ENCODE assay signal across 13 cellular contexts in genomic region chr10:121580276-121581116, GRCh38. TPM values are rescaled to one million over a fixed set of nuclear protein-coding genes. Genes with fewer than 3 reads are reported as not detected.
A peak's percentile ranks its signal among the peaks of the same experiment; 100 is the strongest.
DNase-seq lines count a peak whose midpoint lies in the region; ATAC-seq and TF ChIP-seq lines count a peak whose summit lies in the region.
"Had no signal": no experiment of that assay in that cellular context is flagged by ENCODE, and none has a peak within 500 bp of the region (broad histone marks: within the 10 kb centered on the region; RNA-seq: fewer than 3 reads in every experiment).

No MANE protein-coding gene starts in this region.

- 40 to 77% methylated on average over 8 to 11 of the region's 22 CpGs for WGBS in gastroesophageal sphincter (ENCODE audit: low coverage in 1 of 2), 2 donors

- ATAC-seq in gastroesophageal sphincter (no peak), HG03565 (IDR thresholded peaks at IDR 0.05; ENCODE audit: unreplicated experiment) (no peak), GM18907 (IDR thresholded peaks at IDR 0.05; ENCODE audit: unreplicated experiment) (no peak)
- ATAC-seq: K562 had no signal

- TF ChIP-seq EP300 in gastroesophageal sphincter (IDR thresholded peaks at IDR 0.05): no peak

- TF ChIP-seq CTCF in gastroesophageal sphincter (IDR thresholded peaks at IDR 0.05): no peak

- peak overlapping the region in 3 of 4 donors; percentile 77 to 80 (median 80) for H3K27ac ChIP-seq in gastroesophageal sphincter

- H3K4me1 ChIP-seq in gastroesophageal sphincter: peaks cover 0 to 79% (median 29%) of the 10 kb centered on the region in 3 donors

- H3K36me3 ChIP-seq in gastroesophageal sphincter: no peaks in the 10 kb centered on the region

- no peaks in the 10 kb centered on the region for H3K9me3 ChIP-seq in gastroesophageal sphincter

- TF ChIP-seq POLR2A in gastroesophageal sphincter (IDR thresholded peaks at IDR 0.05): no peak

- no peak overlapping the region for H3K4me3 ChIP-seq in gastroesophageal sphincter
- H3K4me3 ChIP-seq: K562 had no signal

- DNase-seq in DMS 273 treated with DMSO at 0.1 percent for 48 hours (lab: John Stamatoyannopoulos, UW) (peak; percentile 65), NCI-H526 (lab: John Stamatoyannopoulos, UW) (peak; percentile 84 to 86), midbrain (lab: John Stamatoyannopoulos, UW) (peak; percentile 35), DMS79 treated with DMSO at 0.1 percent for 48 hours (lab: John Stamatoyannopoulos, UW) (no peak), T-helper 2 cell (no peak)
- DNase-seq: activated CD4-positive, alpha-beta memory T cell treated with anti-CD3 and anti-CD28 coated beads for 36 hours; effector memory CD4-positive, alpha-beta T cell; NCI-H2081 treated with DMSO at 0.1 percent for 48 hours had no signal

- no peaks in the 10 kb centered on the region for H3K27me3 ChIP-seq in gastroesophageal sphincter

RNA-seq across cellular contexts. Expression of gene FGFR2, which starts 17.7 kb away (rescaled TPM):
- total RNA-seq in gastroesophageal sphincter: 10 to 100 TPM; 41.6 to 79.3 (median 60.5) TPM
- total RNA-seq: lung microvascular endothelial cell had no signal

Comparison
In these comparisons a context has a peak if more than half of its experiments do, and no peak if none do; other contexts are left out.
1. DNase-seq: peak in DMS 273 treated with DMSO at 0.1 percent for 48 hours (single experiment), NCI-H526 (2 of 2) and midbrain (single experiment); none in DMS79 treated with DMSO at 0.1 percent for 48 hours (single experiment) and T-helper 2 cell (0 of 5).